Comparison of ENCODE assay signal across 1 cellular context in genomic region chr2:26847663-26848335, GRCh38.
A peak's percentile ranks its signal among the peaks of the same experiment; 100 is the strongest.
TF ChIP-seq lines count a peak whose summit lies in the region.

Gene DPYSL5, plus strand, starts transcription at chr2:26848132. Its CDS starts 50,368 bp downstream, at chr2:26898500.

TF ChIP-seq in HEK293, 187 proteins besides CTCF, POLR2A, EP300 and RAD21 (continued from another document and continues in another):
- TF ChIP-seq, protein P1, sequence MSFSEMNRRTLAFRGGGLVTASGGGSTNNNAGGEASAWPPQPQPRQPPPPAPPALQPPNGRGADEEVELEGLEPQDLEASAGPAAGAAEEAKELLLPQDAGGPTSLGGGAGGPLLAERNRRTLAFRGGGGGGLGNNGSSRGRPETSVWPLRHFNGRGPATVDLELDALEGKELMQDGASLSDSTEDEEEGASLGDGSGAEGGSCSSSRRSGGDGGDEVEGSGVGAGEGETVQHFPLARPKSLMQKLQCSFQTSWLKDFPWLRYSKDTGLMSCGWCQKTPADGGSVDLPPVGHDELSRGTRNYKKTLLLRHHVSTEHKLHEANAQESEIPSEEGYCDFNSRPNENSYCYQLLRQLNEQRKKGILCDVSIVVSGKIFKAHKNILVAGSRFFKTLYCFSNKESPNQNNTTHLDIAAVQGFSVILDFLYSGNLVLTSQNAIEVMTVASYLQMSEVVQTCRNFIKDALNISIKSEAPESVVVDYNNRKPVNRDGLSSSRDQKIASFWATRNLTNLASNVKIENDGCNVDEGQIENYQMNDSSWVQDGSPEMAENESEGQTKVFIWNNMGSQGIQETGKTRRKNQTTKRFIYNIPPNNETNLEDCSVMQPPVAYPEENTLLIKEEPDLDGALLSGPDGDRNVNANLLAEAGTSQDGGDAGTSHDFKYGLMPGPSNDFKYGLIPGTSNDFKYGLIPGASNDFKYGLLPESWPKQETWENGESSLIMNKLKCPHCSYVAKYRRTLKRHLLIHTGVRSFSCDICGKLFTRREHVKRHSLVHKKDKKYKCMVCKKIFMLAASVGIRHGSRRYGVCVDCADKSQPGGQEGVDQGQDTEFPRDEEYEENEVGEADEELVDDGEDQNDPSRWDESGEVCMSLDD (tag by site-specific recombination; IDR thresholded peaks at IDR 0.05): peak; percentile 63
- no peak for TF ChIP-seq ZNF221 (tag by site-specific recombination; IDR thresholded peaks at IDR 0.05; ENCODE audit: borderline replicate concordance)
- peak; percentile 41 for TF ChIP-seq KLF1 (tag by site-specific recombination; IDR thresholded peaks at IDR 0.05)
- TF ChIP-seq, protein P2, sequence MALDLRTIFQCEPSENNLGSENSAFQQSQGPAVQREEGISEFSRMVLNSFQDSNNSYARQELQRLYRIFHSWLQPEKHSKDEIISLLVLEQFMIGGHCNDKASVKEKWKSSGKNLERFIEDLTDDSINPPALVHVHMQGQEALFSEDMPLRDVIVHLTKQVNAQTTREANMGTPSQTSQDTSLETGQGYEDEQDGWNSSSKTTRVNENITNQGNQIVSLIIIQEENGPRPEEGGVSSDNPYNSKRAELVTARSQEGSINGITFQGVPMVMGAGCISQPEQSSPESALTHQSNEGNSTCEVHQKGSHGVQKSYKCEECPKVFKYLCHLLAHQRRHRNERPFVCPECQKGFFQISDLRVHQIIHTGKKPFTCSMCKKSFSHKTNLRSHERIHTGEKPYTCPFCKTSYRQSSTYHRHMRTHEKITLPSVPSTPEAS (tag by site-specific recombination; IDR thresholded peaks at IDR 0.05): no peak
- TF ChIP-seq PBX3 (CRISPR knock-in tag; IDR thresholded peaks at IDR 0.05): 0 out of 2 replicates have a peak, but pooled peaks have one; percentile 38
- peak; percentile 76; the same call in 1 of the 2 replicates for TF ChIP-seq ZBTB7A (tag by site-specific recombination; IDR thresholded peaks at IDR 0.05; ENCODE audit: low read depth)
- no peak for TF ChIP-seq ZNF660 (tag by site-specific recombination; IDR thresholded peaks at IDR 0.05)
- peak; percentile 82 for TF ChIP-seq PATZ1 (tag by site-specific recombination; IDR thresholded peaks at IDR 0.05)
- TF ChIP-seq KLF17 (tag by site-specific recombination; IDR thresholded peaks at IDR 0.05): 0 out of 2 replicates have a peak, but pooled peaks have one; percentile 46
- no peak for TF ChIP-seq ZNF501 (tag by site-specific recombination; IDR thresholded peaks at IDR 0.05)
- TF ChIP-seq YY1 (tag by site-specific recombination; IDR thresholded peaks at IDR 0.05): peak; percentile 37; the same call in 1 of the 2 replicates
- TF ChIP-seq ZNF639 (tag by site-specific recombination; IDR thresholded peaks at IDR 0.05): no peak
- TF ChIP-seq ZNF423 (tag by site-specific recombination; IDR thresholded peaks at IDR 0.05): no peak
- peak; percentile 83 for TF ChIP-seq KLF8 (tag by site-specific recombination; IDR thresholded peaks at IDR 0.05)
- TF ChIP-seq ZBTB8A (tag by site-specific recombination; IDR thresholded peaks at IDR 0.05): peak; percentile 64
- TF ChIP-seq BCL11A (tag by site-specific recombination; IDR thresholded peaks at IDR 0.05; ENCODE audit: low read depth): peak; percentile 46; the same call in 1 of the 2 replicates
- TF ChIP-seq TSHZ1 (tag by site-specific recombination; IDR thresholded peaks at IDR 0.05; ENCODE audit: borderline replicate concordance): no peak
- TF ChIP-seq ZBTB48 (tag by site-specific recombination; IDR thresholded peaks at IDR 0.05): peak; percentile 57
- 0 out of 2 replicates have a peak, but pooled peaks have one; percentile 34 for TF ChIP-seq ZNF561 (tag by site-specific recombination; IDR thresholded peaks at IDR 0.05; ENCODE audit: borderline replicate concordance)
- 0 out of 2 replicates have a peak, but pooled peaks have one; percentile 12 for TF ChIP-seq WT1 (tag by site-specific recombination; IDR thresholded peaks at IDR 0.05)
- no peak for TF ChIP-seq ZNF623 (tag by site-specific recombination; IDR thresholded peaks at IDR 0.05)
- TF ChIP-seq, protein P3, sequence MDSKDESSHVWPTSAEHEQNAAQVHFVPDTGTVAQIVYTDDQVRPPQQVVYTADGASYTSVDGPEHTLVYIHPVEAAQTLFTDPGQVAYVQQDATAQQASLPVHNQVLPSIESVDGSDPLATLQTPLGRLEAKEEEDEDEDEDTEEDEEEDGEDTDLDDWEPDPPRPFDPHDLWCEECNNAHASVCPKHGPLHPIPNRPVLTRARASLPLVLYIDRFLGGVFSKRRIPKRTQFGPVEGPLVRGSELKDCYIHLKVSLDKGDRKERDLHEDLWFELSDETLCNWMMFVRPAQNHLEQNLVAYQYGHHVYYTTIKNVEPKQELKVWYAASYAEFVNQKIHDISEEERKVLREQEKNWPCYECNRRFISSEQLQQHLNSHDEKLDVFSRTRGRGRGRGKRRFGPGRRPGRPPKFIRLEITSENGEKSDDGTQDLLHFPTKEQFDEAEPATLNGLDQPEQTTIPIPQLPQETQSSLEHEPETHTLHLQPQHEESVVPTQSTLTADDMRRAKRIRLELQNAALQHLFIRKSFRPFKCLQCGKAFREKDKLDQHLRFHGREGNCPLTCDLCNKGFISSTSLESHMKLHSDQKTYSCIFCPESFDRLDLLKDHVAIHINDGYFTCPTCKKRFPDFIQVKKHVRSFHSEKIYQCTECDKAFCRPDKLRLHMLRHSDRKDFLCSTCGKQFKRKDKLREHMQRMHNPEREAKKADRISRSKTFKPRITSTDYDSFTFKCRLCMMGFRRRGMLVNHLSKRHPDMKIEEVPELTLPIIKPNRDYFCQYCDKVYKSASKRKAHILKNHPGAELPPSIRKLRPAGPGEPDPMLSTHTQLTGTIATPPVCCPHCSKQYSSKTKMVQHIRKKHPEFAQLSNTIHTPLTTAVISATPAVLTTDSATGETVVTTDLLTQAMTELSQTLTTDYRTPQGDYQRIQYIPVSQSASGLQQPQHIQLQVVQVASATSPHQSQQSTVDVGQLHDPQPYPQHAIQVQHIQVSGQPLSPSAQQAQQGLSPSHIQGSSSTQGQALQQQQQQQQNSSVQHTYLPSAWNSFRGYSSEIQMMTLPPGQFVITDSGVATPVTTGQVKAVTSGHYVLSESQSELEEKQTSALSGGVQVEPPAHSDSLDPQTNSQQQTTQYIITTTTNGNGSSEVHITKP (tag by site-specific recombination; IDR thresholded peaks at IDR 0.05): peak; percentile 64
- no peak for TF ChIP-seq ZNF529 (tag by site-specific recombination; IDR thresholded peaks at IDR 0.05; ENCODE audit: insufficient replicate concordance)
- peak; percentile 88 for TF ChIP-seq ZNF335 (tag by site-specific recombination; conservative IDR thresholded peaks at IDR 0.05)
- peak; percentile 80 for TF ChIP-seq KLF10 (tag by site-specific recombination; IDR thresholded peaks at IDR 0.05)
- peak; percentile 83; the same call in 1 of the 2 replicates for TF ChIP-seq BCL11B (tag by site-specific recombination; IDR thresholded peaks at IDR 0.05; ENCODE audit: low read depth)
- TF ChIP-seq ZNF341 (tag by site-specific recombination; IDR thresholded peaks at IDR 0.05; ENCODE audit: low read depth): peak; percentile 69
- 0 out of 2 replicates have a peak, but pooled peaks have one; percentile 43 for TF ChIP-seq ZSCAN5A (tag by site-specific recombination; IDR thresholded peaks at IDR 0.05)
